24 cellular contexts compared by ENCODE assay signal in genomic region chr3:86254480-86254879, GRCh38.
"Had no signal": no experiment of that assay in that cellular context is flagged by ENCODE, and none has a peak within 500 bp of the region (broad histone marks: within the 10 kb centered on the region; RNA-seq: fewer than 3 reads in every experiment).

No MANE protein-coding gene starts in this region.

- H3K27ac Mint-ChIP-seq: immature natural killer cell; memory B cell; mesothelial cell of epicardium; naive thymus-derived CD8-positive, alpha-beta T cell had no signal

- ATAC-seq: foreskin keratinocyte; gastroesophageal sphincter; heart left ventricle; left colon; left lobe of liver; left ventricle myocardium superior; naive thymus-derived CD8-positive, alpha-beta T cell had no signal

- DNase-seq: dermis blood vessel endothelial cell; dorsolateral prefrontal cortex; effector CD4-positive, alpha-beta T cell; effector memory CD4-positive, alpha-beta T cell; foreskin keratinocyte; heart left ventricle; hypothalamus; immature natural killer cell; islet precursor cell; kidney; kidney glomerular epithelial cell; left colon; left ventricle myocardium superior; mammary epithelial cell; mesendoderm; naive thymus-derived CD8-positive, alpha-beta T cell had no signal

- H3K4me1 Mint-ChIP-seq: immature natural killer cell; memory B cell; mesothelial cell of epicardium; naive thymus-derived CD8-positive, alpha-beta T cell had no signal

- H3K9me3 ChIP-seq: esophagus muscularis mucosa, gastroesophageal sphincter had no signal

- H3K27ac ChIP-seq: coronary artery, dorsolateral prefrontal cortex, esophagus muscularis mucosa, foreskin keratinocyte, gastroesophageal sphincter, heart left ventricle, hepatocyte had no signal

- H3K27me3 ChIP-seq: dorsolateral prefrontal cortex, esophagus muscularis mucosa, foreskin keratinocyte, gastroesophageal sphincter, heart left ventricle, hepatocyte had no signal

- H3K27me3 Mint-ChIP-seq: memory B cell; naive thymus-derived CD8-positive, alpha-beta T cell had no signal

- H3K4me1 ChIP-seq: esophagus muscularis mucosa, foreskin keratinocyte, gastroesophageal sphincter, heart left ventricle had no signal

- H3K36me3 Mint-ChIP-seq: immature natural killer cell; memory B cell; mesothelial cell of epicardium; naive thymus-derived CD8-positive, alpha-beta T cell had no signal

- H3K36me3 ChIP-seq: esophagus muscularis mucosa, gastroesophageal sphincter, heart left ventricle had no signal

- H3K4me3 ChIP-seq: coronary artery, dorsolateral prefrontal cortex, esophagus muscularis mucosa, gastroesophageal sphincter, heart left ventricle, hepatocyte, lung had no signal

- H3K4me3 Mint-ChIP-seq: immature natural killer cell; memory B cell; mesothelial cell of epicardium; naive thymus-derived CD8-positive, alpha-beta T cell had no signal
